In the genomic region with DNA sequence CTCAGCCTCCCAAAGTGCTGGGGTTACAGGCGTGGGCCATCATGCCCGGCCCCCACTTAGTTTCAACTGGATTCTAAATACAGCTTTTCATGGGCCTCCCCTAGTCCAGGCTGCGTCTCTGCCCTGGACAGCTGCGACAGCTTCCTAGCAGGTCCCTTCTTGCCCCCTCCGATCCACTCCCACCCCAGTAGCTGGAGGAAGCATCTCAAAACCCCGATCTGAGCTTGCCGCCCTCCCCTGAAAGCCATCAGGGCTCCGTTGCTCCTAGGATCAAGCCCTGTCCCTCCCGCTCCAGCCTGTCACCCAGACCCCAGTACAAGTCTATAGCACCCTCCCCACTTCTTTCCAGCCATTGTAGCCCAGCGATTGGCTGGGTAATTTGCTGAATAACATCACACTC, we compare ENCODE assay signal across 8 cellular contexts.
A peak's percentile ranks its signal among the peaks of the same experiment; 100 is the strongest.
DNase-seq lines count a peak whose midpoint lies in the region; ATAC-seq and TF ChIP-seq lines count a peak whose summit lies in the region.

No MANE protein-coding gene starts in this region.

- H3K36me3 ChIP-seq in heart left ventricle, result peaks cover 0 to 20% (median 5%) of the 10 kb centered on the region in 9 donors
- peaks cover 18% of the 10 kb centered on the region for H3K36me3 ChIP-seq in left ventricle myocardium inferior
- peaks cover 0 to 47% (median 0%) of the 10 kb centered on the region in 3 donors for H3K36me3 ChIP-seq in esophagus squamous epithelium
- H3K36me3 ChIP-seq in vagina, result peaks cover 0 to 25% of the 10 kb centered on the region in 2 donors
- peaks cover 7% of the 10 kb centered on the region for H3K36me3 ChIP-seq in smooth muscle cell (ENCODE audit: low read depth)

- H3K9me3 ChIP-seq in heart left ventricle (no peaks in the 10 kb centered on the region), left ventricle myocardium inferior (replicated peaks) (no peaks in the 10 kb centered on the region), esophagus squamous epithelium (no peaks in the 10 kb centered on the region), vagina (no peaks in the 10 kb centered on the region), smooth muscle cell (replicated peaks; ENCODE audit: low read depth) (no peaks in the 10 kb centered on the region)

- WGBS in heart left ventricle, 4 donors, result 63 to 75% (median 68%) methylated on average over 10 of the region's 10 CpGs
- WGBS in esophagus squamous epithelium, 2 donors, result 20 to 60% methylated on average over 1 to 8 of the region's 10 CpGs
- 82% methylated on average over 10 of the region's 10 CpGs for WGBS in smooth muscle cell (ENCODE audit: low lambda C conversion rate)

- peak in 1 of 4 donors; percentile 3 for ATAC-seq in heart left ventricle

- TF ChIP-seq CTCF in heart left ventricle (IDR thresholded peaks at IDR 0.05) (no peak), left ventricle myocardium inferior (IDR thresholded peaks at IDR 0.05; ENCODE audit: borderline replicate concordance) (no peak), esophagus squamous epithelium (IDR thresholded peaks at IDR 0.05) (no peak), vagina (IDR thresholded peaks at IDR 0.05) (no peak), smooth muscle cell (IDR thresholded peaks at IDR 0.05; ENCODE audit: borderline replicate concordance, insufficient read depth, poor library complexity, severe bottlenecking) (no peak)

- H3K9ac ChIP-seq in smooth muscle cell (ENCODE audit: low read depth), result no peak overlapping the region

- H3K9me3 Mint-ChIP-seq in IgD-negative memory B cell, result no peaks in the 10 kb centered on the region

- intact Hi-C loops in heart left ventricle (cut with DNase I) (loop anchor here (5.0 to 10.0 kb wide), 17 partner anchors 99 to 521 kb away; a partner anchor contains a TSS), left ventricle myocardium inferior (cut with micrococcal nuclease) (loop anchor here (5.0 kb wide), 2 partner anchors 134 to 519 kb away; a partner anchor contains a TSS), esophagus squamous epithelium (cut with DNase I) (loop anchor here (10.0 kb wide), 1 partner anchor 131 kb away; no protein-coding TSS in a partner anchor), vagina (cut with DNase I) (loop anchor here (5.0 to 10.0 kb wide), 3 partner anchors 101 to 491 kb away; a partner anchor contains a TSS)

- peak overlapping the region; percentile 86 to 96 (median 91) for H3K4me3 Mint-ChIP-seq in IgD-negative memory B cell

- H3K36me3 Mint-ChIP-seq in IgD-negative memory B cell, result peaks cover 14% of the 10 kb centered on the region

- H3K4me3 ChIP-seq in heart left ventricle (no peak overlapping the region), left ventricle myocardium inferior (no peak overlapping the region), esophagus squamous epithelium (no peak overlapping the region), vagina (no peak overlapping the region), smooth muscle cell (no peak overlapping the region)

- DNase-seq in heart left ventricle, result no peak
- DNase-seq in left ventricle myocardium inferior, result no peak
- DNase-seq in esophagus squamous epithelium (lab: John Stamatoyannopoulos, UW), result no peak
- no peak for DNase-seq in vagina (ENCODE audit: extremely low spot score in 2 of 2)
- no peak for DNase-seq in medulla oblongata (ENCODE audit: extremely low spot score)
- DNase-seq in NCI-H1694 treated with DMSO at 0.1 percent for 48 hours (lab: John Stamatoyannopoulos, UW), result no peak
- DNase-seq in smooth muscle cell (lab: John Stamatoyannopoulos, UW; ENCODE audit: unreplicated experiment), result no peak

- H3K27ac ChIP-seq in heart left ventricle (peak overlapping the region in 8 of 12 donors; percentile 35 to 71 (median 52)), left ventricle myocardium inferior (replicated peaks) (no peak overlapping the region), esophagus squamous epithelium (peak overlapping the region in 3 of 4 donors; percentile 13 to 68 (median 15)), vagina (peak overlapping the region; percentile 62), smooth muscle cell (ENCODE audit: low read depth) (no peak overlapping the region)

- H3K79me2 ChIP-seq in smooth muscle cell (ENCODE audit: low read depth), result no peaks in the 10 kb centered on the region

- H4K20me1 ChIP-seq in smooth muscle cell (ENCODE audit: low read depth), result no peaks in the 10 kb centered on the region

- no peaks in the 10 kb centered on the region for H3K27me3 Mint-ChIP-seq in IgD-negative memory B cell

- H3F3A ChIP-seq in smooth muscle cell (ENCODE audit: low read depth), result no peaks in the 10 kb centered on the region

- no peak overlapping the region for H3K4me2 ChIP-seq in smooth muscle cell

- no peak overlapping the region for H2AFZ ChIP-seq in smooth muscle cell (ENCODE audit: low read depth)

- H3K4me1 Mint-ChIP-seq in IgD-negative memory B cell, result peaks cover 0 to 11% (median 7%) of the 10 kb centered on the region in 3 donors

- H3K27me3 ChIP-seq in heart left ventricle, result no peaks in the 10 kb centered on the region
- H3K27me3 ChIP-seq in left ventricle myocardium inferior (ENCODE audit: low read depth), result no peaks in the 10 kb centered on the region
- H3K27me3 ChIP-seq in esophagus squamous epithelium, result no peaks in the 10 kb centered on the region
- H3K27me3 ChIP-seq in vagina, result no peaks in the 10 kb centered on the region
- no peaks in the 10 kb centered on the region for H3K27me3 ChIP-seq in smooth muscle cell (ENCODE audit: low read depth)

- TF ChIP-seq POLR2A in heart left ventricle (IDR thresholded peaks at IDR 0.05) (no peak), esophagus squamous epithelium (IDR thresholded peaks at IDR 0.05) (no peak), vagina (IDR thresholded peaks at IDR 0.05) (no peak)

- peaks cover 0 to 41% (median 13%) of the 10 kb centered on the region in 12 donors for H3K4me1 ChIP-seq in heart left ventricle
- peaks cover 39% of the 10 kb centered on the region for H3K4me1 ChIP-seq in left ventricle myocardium inferior
- H3K4me1 ChIP-seq in esophagus squamous epithelium, result peaks cover 7 to 38% (median 8%) of the 10 kb centered on the region in 3 donors
- H3K4me1 ChIP-seq in vagina, result peaks cover 19% of the 10 kb centered on the region
- H3K4me1 ChIP-seq in smooth muscle cell (ENCODE audit: low read depth), result no peaks in the 10 kb centered on the region

- H3K27ac Mint-ChIP-seq in IgD-negative memory B cell, result no peak overlapping the region

Comparison
In these comparisons a context has a peak if more than half of its experiments do, and no peak if none do; other contexts are left out.
1. H3K27ac ChIP-seq: peak in heart left ventricle (8 of 12), esophagus squamous epithelium (3 of 4) and vagina (single experiment); none in left ventricle myocardium inferior (single experiment) and smooth muscle cell (single experiment).